13 cellular contexts compared by ENCODE assay signal in genomic region chr6:4910060-4910746, GRCh38.
DNase-seq lines count a peak whose midpoint lies in the region; ATAC-seq and TF ChIP-seq lines count a peak whose summit lies in the region.
"Had no signal": no experiment of that assay in that cellular context is flagged by ENCODE, and none has a peak within 500 bp of the region (broad histone marks: within the 10 kb centered on the region; RNA-seq: fewer than 3 reads in every experiment).

No MANE protein-coding gene starts in this region.

- no peak overlapping the region for H3K4me3 Mint-ChIP-seq in activated T-helper 17 cell treated with anti-CD3 and anti-CD28 coated beads, Interleukin-2, amount 50 U/mL, for 72 hours
- H3K4me3 Mint-ChIP-seq: B cell; stimulated activated effector memory CD8-positive, alpha-beta T cell treated with anti-CD3 and anti-CD28 coated beads, Interleukin-12 subunit alpha, Interleukin-12 subunit beta, amount 100 ng/mL, for 72 hours had no signal

- H3K9ac ChIP-seq in PC-3 (ENCODE audit: low read length) = no peak overlapping the region
- no peak overlapping the region for H3K9ac ChIP-seq in GM23248

- H2AFZ ChIP-seq in PC-3 (ENCODE audit: low read length) = no peak overlapping the region
- H2AFZ ChIP-seq in GM23248 = no peak overlapping the region

- in situ Hi-C loops in GM23248 (cut with MboI) = no loop called here

- H3K27me3 ChIP-seq in PC-3 (ENCODE audit: low read length) (no peaks in the 10 kb centered on the region), GM23248 (replicated peaks; ENCODE audit: insufficient read depth) (no peaks in the 10 kb centered on the region), aorta (ENCODE audit: control insufficient read depth in 1 of 2, insufficient read depth in 2 of 2, low read length in 1 of 2) (no peaks in the 10 kb centered on the region)

- no peak overlapping the region for H3K27ac Mint-ChIP-seq in activated T-helper 17 cell treated with anti-CD3 and anti-CD28 coated beads, Interleukin-2, amount 50 U/mL, for 72 hours
- H3K27ac Mint-ChIP-seq: B cell; stimulated activated effector memory CD8-positive, alpha-beta T cell treated with anti-CD3 and anti-CD28 coated beads, Interleukin-12 subunit alpha, Interleukin-12 subunit beta, amount 100 ng/mL, for 72 hours had no signal

- H3K4me1 ChIP-seq in PC-3 (ENCODE audit: insufficient read depth, low read length) (peaks cover 38% of the 10 kb centered on the region), mucosa of descending colon (ENCODE audit: low read depth) (peaks cover 51% of the 10 kb centered on the region), GM23248 (ENCODE audit: insufficient read depth) (peaks cover 31% of the 10 kb centered on the region), aorta (ENCODE audit: control insufficient read depth in 1 of 2, insufficient read depth in 2 of 2, low read length in 2 of 2) (peaks cover 2 to 19% of the 10 kb centered on the region in 2 donors)

- H4K20me1 ChIP-seq in PC-3 (ENCODE audit: low read length) (peaks cover 8% of the 10 kb centered on the region), GM23248 (ENCODE audit: insufficient read depth) (no peaks in the 10 kb centered on the region)

- peak; percentile 80 for DNase-seq in DMS53 (lab: John Stamatoyannopoulos, UW)
- DNase-seq in NCI-H1417 (lab: John Stamatoyannopoulos, UW) = peak; percentile 53 to 79 (median 56)
- peak; percentile 50 for DNase-seq in PC-3
- DNase-seq in mucosa of descending colon = peak in 1 of 3 donors; percentile 36
- no peak for DNase-seq in substantia nigra (lab: John Stamatoyannopoulos, UW)
- no peak for DNase-seq in GM23248
- no peak for DNase-seq in aorta
- DNase-seq: activated effector memory CD4-positive, alpha-beta T cell treated with Interleukin-2 at 50 U/mL for 16 hours; Right ventricle myocardium superior; stimulated activated CD4-positive, alpha-beta T cell treated with anti-CD3 and anti-CD28 coated beads, Interleukin-4, amount 100 ng/mL, for 24 hours had no signal

- BruUV-seq in PC-3 (replicated peaks; lab: Mats Ljungman, UMichigan) = no TSS peak

- CTCF ChIA-PET in PC-3 (lab: Charles Lee) = no interaction called here

- WGBS in GM23248 (ENCODE audit: low coverage in 1 of 2, low lambda C conversion rate in 2 of 2, missing lambda C conversion rate in 2 of 2), 2 experiments = 99% methylated on average over 8 of the region's 8 CpGs
- WGBS in aorta, 2 donors = 94 to 95% methylated on average over 8 of the region's 8 CpGs

- ATAC-seq in PC-3 = peak; percentile 72
- ATAC-seq in mucosa of descending colon = peak; percentile 58
- no peak for ATAC-seq in aorta (ENCODE audit: low FRiP score)
- ATAC-seq in activated T-helper 17 cell treated with anti-CD3 and anti-CD28 coated beads, Interleukin-2, amount 50 U/mL, for 72 hours (replicated peaks) = no peak
- ATAC-seq: stimulated activated effector memory CD8-positive, alpha-beta T cell treated with anti-CD3 and anti-CD28 coated beads, Interleukin-12 subunit alpha, Interleukin-12 subunit beta, amount 100 ng/mL, for 72 hours had no signal

- intact Hi-C loops in PC-3 (cut with micrococcal nuclease) (loop anchor here (1.0 kb wide), 1 partner anchor 30 kb away; no protein-coding TSS in a partner anchor), mucosa of descending colon (cut with DNase I, micrococcal nuclease) (no loop called here), aorta (cut with DNase I) (no loop called here)

- H3K36me3 Mint-ChIP-seq in activated T-helper 17 cell treated with anti-CD3 and anti-CD28 coated beads, Interleukin-2, amount 50 U/mL, for 72 hours (ENCODE audit: low read depth) = peaks cover 10% of the 10 kb centered on the region

- no peaks in the 10 kb centered on the region for H3K27me3 Mint-ChIP-seq in activated T-helper 17 cell treated with anti-CD3 and anti-CD28 coated beads, Interleukin-2, amount 50 U/mL, for 72 hours
- H3K27me3 Mint-ChIP-seq: B cell had no signal

- peaks cover 8% of the 10 kb centered on the region; the same call in 1 of the 2 replicates for H3K36me3 ChIP-seq in PC-3 (ENCODE audit: low read depth, low read length)
- H3K36me3 ChIP-seq in mucosa of descending colon (ENCODE audit: low read depth) = no peaks in the 10 kb centered on the region
- H3K36me3 ChIP-seq in GM23248 (ENCODE audit: low read depth) = no peaks in the 10 kb centered on the region
- no peaks in the 10 kb centered on the region for H3K36me3 ChIP-seq in aorta (ENCODE audit: control insufficient read depth in 1 of 2, insufficient read depth in 2 of 2, low read length in 1 of 2)

- H3K9me2 ChIP-seq in PC-3 (replicated peaks; ENCODE audit: low read length) = no peaks in the 10 kb centered on the region
- H3K9me2 ChIP-seq in GM23248 (ENCODE audit: insufficient read depth) = no peaks in the 10 kb centered on the region

- H3K79me2 ChIP-seq in PC-3 (ENCODE audit: low read length) = peaks cover 64% of the 10 kb centered on the region
- peaks cover 87% of the 10 kb centered on the region for H3K79me2 ChIP-seq in GM23248 (ENCODE audit: insufficient read depth)

- no peak overlapping the region for H3K27ac ChIP-seq in PC-3 (ENCODE audit: low read length)
- H3K27ac ChIP-seq in substantia nigra (ENCODE audit: low read depth, low read length, poor library complexity, severe bottlenecking) = no peak overlapping the region
- H3K27ac ChIP-seq in GM23248 = no peak overlapping the region
- H3K27ac ChIP-seq in aorta (ENCODE audit: low read depth in 1 of 2, low read length in 2 of 2) = no peak overlapping the region

- no peak overlapping the region for H3K4me2 ChIP-seq in PC-3 (ENCODE audit: low read length)
- H3K4me2 ChIP-seq in GM23248 (ENCODE audit: unreplicated experiment) = no peak overlapping the region

- H3K4me3 ChIP-seq in PC-3 (ENCODE audit: low read length) (no peak overlapping the region), mucosa of descending colon (no peak overlapping the region), GM23248 (no peak overlapping the region), aorta (ENCODE audit: low read length in 2 of 2) (no peak overlapping the region)

- TF ChIP-seq CTCF in PC-3 (conservative IDR thresholded peaks at IDR 0.05; ENCODE audit: low read depth, low read length) = no peak
- no peak for TF ChIP-seq CTCF in mucosa of descending colon (IDR thresholded peaks at IDR 0.05)

- H3K4me1 Mint-ChIP-seq in activated T-helper 17 cell treated with anti-CD3 and anti-CD28 coated beads, Interleukin-2, amount 50 U/mL, for 72 hours = peaks cover 35% of the 10 kb centered on the region

- H3K9me3 Mint-ChIP-seq in activated T-helper 17 cell treated with anti-CD3 and anti-CD28 coated beads, Interleukin-2, amount 50 U/mL, for 72 hours = no peaks in the 10 kb centered on the region
- H3K9me3 Mint-ChIP-seq: stimulated activated effector memory CD8-positive, alpha-beta T cell treated with anti-CD3 and anti-CD28 coated beads, Interleukin-12 subunit alpha, Interleukin-12 subunit beta, amount 100 ng/mL, for 72 hours had no signal

- H3F3A ChIP-seq in PC-3 (ENCODE audit: low read length, unreplicated experiment) (no peaks in the 10 kb centered on the region), GM23248 (ENCODE audit: insufficient read depth) (no peaks in the 10 kb centered on the region)

- POLR2A ChIA-PET in PC-3 (lab: Charles Lee; ENCODE audit: unreplicated experiment) = interaction anchor here (0.7 kb wide), 1 partner anchor 102 kb away, joined by 7 read pairs; no protein-coding TSS in a partner anchor

- H3K9me3 ChIP-seq in PC-3 (ENCODE audit: low read length) (no peaks in the 10 kb centered on the region), mucosa of descending colon (no peaks in the 10 kb centered on the region), GM23248 (ENCODE audit: low read depth) (no peaks in the 10 kb centered on the region), aorta (ENCODE audit: control insufficient read depth, low read length) (no peaks in the 10 kb centered on the region)

Comparison
In these comparisons a context has a peak if more than half of its experiments do, and no peak if none do; other contexts are left out.
1. DNase-seq: peak in DMS53 (single experiment), NCI-H1417 (3 of 3) and PC-3 (single experiment); none in substantia nigra (0 of 49), GM23248 (single experiment) and aorta (0 of 2).
2. ATAC-seq: peak in PC-3 (single experiment) and mucosa of descending colon (single experiment); none in aorta (single experiment) and activated T-helper 17 cell treated with anti-CD3 and anti-CD28 coated beads, Interleukin-2, amount 50 U/mL, for 72 hours (single experiment).